1 cellular context compared by ENCODE assay signal in genomic region chr10:133357293-133358151, GRCh38.
A peak's percentile ranks its signal among the peaks of the same experiment; 100 is the strongest.
TF ChIP-seq lines count a peak whose summit lies in the region.

TSS of gene FUOM (minus strand) at chr10:133358019. CDS start at chr10:133358007, 12 bp downstream.

TF ChIP-seq in HepG2, 621 proteins besides CTCF, POLR2A, EP300 and RAD21 (continued from another document):
- TF ChIP-seq, protein P1, sequence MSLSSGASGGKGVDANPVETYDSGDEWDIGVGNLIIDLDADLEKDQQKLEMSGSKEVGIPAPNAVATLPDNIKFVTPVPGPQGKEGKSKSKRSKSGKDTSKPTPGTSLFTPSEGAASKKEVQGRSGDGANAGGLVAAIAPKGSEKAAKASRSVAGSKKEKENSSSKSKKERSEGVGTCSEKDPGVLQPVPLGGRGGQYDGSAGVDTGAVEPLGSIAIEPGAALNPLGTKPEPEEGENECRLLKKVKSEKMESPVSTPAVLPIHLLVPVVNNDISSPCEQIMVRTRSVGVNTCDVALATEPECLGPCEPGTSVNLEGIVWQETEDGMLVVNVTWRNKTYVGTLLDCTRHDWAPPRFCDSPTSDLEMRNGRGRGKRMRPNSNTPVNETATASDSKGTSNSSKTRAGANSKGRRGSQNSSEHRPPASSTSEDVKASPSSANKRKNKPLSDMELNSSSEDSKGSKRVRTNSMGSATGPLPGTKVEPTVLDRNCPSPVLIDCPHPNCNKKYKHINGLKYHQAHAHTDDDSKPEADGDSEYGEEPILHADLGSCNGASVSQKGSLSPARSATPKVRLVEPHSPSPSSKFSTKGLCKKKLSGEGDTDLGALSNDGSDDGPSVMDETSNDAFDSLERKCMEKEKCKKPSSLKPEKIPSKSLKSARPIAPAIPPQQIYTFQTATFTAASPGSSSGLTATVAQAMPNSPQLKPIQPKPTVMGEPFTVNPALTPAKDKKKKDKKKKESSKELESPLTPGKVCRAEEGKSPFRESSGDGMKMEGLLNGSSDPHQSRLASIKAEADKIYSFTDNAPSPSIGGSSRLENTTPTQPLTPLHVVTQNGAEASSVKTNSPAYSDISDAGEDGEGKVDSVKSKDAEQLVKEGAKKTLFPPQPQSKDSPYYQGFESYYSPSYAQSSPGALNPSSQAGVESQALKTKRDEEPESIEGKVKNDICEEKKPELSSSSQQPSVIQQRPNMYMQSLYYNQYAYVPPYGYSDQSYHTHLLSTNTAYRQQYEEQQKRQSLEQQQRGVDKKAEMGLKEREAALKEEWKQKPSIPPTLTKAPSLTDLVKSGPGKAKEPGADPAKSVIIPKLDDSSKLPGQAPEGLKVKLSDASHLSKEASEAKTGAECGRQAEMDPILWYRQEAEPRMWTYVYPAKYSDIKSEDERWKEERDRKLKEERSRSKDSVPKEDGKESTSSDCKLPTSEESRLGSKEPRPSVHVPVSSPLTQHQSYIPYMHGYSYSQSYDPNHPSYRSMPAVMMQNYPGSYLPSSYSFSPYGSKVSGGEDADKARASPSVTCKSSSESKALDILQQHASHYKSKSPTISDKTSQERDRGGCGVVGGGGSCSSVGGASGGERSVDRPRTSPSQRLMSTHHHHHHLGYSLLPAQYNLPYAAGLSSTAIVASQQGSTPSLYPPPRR (CRISPR knock-in tag; IDR thresholded peaks at IDR 0.05; ENCODE audit: borderline replicate concordance): no peak
- no peak for TF ChIP-seq AKAP8 (CRISPR knock-in tag; IDR thresholded peaks at IDR 0.05)
- no peak for TF ChIP-seq FIP1L1 (IDR thresholded peaks at IDR 0.05; ENCODE audit: borderline replicate concordance, insufficient read depth, low read depth, low read length)
- no peak for TF ChIP-seq TCF7L2 (IDR thresholded peaks at IDR 0.05; ENCODE audit: low read depth, low read length)
- peak; percentile 43 for TF ChIP-seq DRAP1 (CRISPR knock-in tag; IDR thresholded peaks at IDR 0.05)
- 0 out of 2 replicates have a peak, but pooled peaks have one; percentile 35 for TF ChIP-seq GMEB1 (CRISPR knock-in tag; IDR thresholded peaks at IDR 0.05; ENCODE audit: borderline replicate concordance)
- peak; percentile 33; the same call in 1 of the 2 replicates for TF ChIP-seq HOXA3 (CRISPR knock-in tag; IDR thresholded peaks at IDR 0.05)
- TF ChIP-seq NRL (CRISPR knock-in tag; IDR thresholded peaks at IDR 0.05; ENCODE audit: borderline replicate concordance): 0 out of 2 replicates have a peak, but pooled peaks have one; percentile 14
- no peak for TF ChIP-seq MTA3 (CRISPR knock-in tag; IDR thresholded peaks at IDR 0.05)
- TF ChIP-seq ZNF749 (CRISPR knock-in tag; IDR thresholded peaks at IDR 0.05; ENCODE audit: borderline replicate concordance): 0 out of 2 replicates have a peak, but pooled peaks have one; percentile 10
- TF ChIP-seq, protein P2, sequence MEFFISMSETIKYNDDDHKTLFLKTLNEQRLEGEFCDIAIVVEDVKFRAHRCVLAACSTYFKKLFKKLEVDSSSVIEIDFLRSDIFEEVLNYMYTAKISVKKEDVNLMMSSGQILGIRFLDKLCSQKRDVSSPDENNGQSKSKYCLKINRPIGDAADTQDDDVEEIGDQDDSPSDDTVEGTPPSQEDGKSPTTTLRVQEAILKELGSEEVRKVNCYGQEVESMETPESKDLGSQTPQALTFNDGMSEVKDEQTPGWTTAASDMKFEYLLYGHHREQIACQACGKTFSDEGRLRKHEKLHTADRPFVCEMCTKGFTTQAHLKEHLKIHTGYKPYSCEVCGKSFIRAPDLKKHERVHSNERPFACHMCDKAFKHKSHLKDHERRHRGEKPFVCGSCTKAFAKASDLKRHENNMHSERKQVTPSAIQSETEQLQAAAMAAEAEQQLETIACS (CRISPR knock-in tag; IDR thresholded peaks at IDR 0.05): no peak
- no peak for TF ChIP-seq SCMH1 (CRISPR knock-in tag; IDR thresholded peaks at IDR 0.05; ENCODE audit: borderline replicate concordance)
- no peak for TF ChIP-seq ZNF549 (CRISPR knock-in tag; IDR thresholded peaks at IDR 0.05)
- TF ChIP-seq BRD4 (CRISPR knock-in tag; IDR thresholded peaks at IDR 0.05): no peak
- no peak for TF ChIP-seq RFXANK (CRISPR knock-in tag; IDR thresholded peaks at IDR 0.05)
- no peak for TF ChIP-seq HDAC1 (CRISPR knock-in tag; IDR thresholded peaks at IDR 0.05)
- TF ChIP-seq RNF2 (conservative IDR thresholded peaks at IDR 0.05; ENCODE audit: low read depth): no peak; the same call in 1 of the 2 replicates
- 0 out of 2 replicates have a peak, but pooled peaks have one; percentile 45 for TF ChIP-seq ZNF605 (CRISPR knock-in tag; IDR thresholded peaks at IDR 0.05)
- TF ChIP-seq TFAP4 (IDR thresholded peaks at IDR 0.05; ENCODE audit: borderline replicate concordance, low read depth): no peak; the same call in 1 of the 2 replicates
- TF ChIP-seq, protein P3, sequence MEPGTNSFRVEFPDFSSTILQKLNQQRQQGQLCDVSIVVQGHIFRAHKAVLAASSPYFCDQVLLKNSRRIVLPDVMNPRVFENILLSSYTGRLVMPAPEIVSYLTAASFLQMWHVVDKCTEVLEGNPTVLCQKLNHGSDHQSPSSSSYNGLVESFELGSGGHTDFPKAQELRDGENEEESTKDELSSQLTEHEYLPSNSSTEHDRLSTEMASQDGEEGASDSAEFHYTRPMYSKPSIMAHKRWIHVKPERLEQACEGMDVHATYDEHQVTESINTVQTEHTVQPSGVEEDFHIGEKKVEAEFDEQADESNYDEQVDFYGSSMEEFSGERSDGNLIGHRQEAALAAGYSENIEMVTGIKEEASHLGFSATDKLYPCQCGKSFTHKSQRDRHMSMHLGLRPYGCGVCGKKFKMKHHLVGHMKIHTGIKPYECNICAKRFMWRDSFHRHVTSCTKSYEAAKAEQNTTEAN (CRISPR knock-in tag; conservative IDR thresholded peaks at IDR 0.05): no peak
- no peak for TF ChIP-seq ZNF841 (CRISPR knock-in tag; IDR thresholded peaks at IDR 0.05; ENCODE audit: borderline replicate concordance)
- TF ChIP-seq IKZF1 (IDR thresholded peaks at IDR 0.05): no peak
- no peak for TF ChIP-seq ATM (IDR thresholded peaks at IDR 0.05; ENCODE audit: borderline replicate concordance)
- TF ChIP-seq SMAD9 (CRISPR knock-in tag; IDR thresholded peaks at IDR 0.05): no peak
- TF ChIP-seq, protein P4, sequence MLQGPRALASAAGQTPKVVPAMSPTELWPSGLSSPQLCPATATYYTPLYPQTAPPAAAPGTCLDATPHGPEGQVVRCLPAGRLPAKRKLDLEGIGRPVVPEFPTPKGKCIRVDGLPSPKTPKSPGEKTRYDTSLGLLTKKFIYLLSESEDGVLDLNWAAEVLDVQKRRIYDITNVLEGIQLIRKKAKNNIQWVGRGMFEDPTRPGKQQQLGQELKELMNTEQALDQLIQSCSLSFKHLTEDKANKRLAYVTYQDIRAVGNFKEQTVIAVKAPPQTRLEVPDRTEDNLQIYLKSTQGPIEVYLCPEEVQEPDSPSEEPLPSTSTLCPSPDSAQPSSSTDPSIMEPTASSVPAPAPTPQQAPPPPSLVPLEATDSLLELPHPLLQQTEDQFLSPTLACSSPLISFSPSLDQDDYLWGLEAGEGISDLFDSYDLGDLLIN (CRISPR knock-in tag; IDR thresholded peaks at IDR 0.05; ENCODE audit: borderline replicate concordance): no peak
- no peak for TF ChIP-seq DMTF1 (CRISPR knock-in tag; IDR thresholded peaks at IDR 0.05)
- no peak for TF ChIP-seq ZNF253 (CRISPR knock-in tag; IDR thresholded peaks at IDR 0.05; ENCODE audit: borderline replicate concordance)
- no peak for TF ChIP-seq FOXJ3 (CRISPR knock-in tag; IDR thresholded peaks at IDR 0.05; ENCODE audit: borderline replicate concordance)
TF ChIP-seq in HepG2: peak in this region for 153.
